10 cellular contexts compared by ENCODE assay signal in genomic region chr6:106069478-106069877, GRCh38. TPM values are rescaled to one million over a fixed set of nuclear protein-coding genes. Genes with fewer than 3 reads are reported as not detected.
DNase-seq lines count a peak whose midpoint lies in the region; ATAC-seq and TF ChIP-seq lines count a peak whose summit lies in the region.
"Had no signal": no experiment of that assay in that cellular context is flagged by ENCODE, and none has a peak within 500 bp of the region (broad histone marks: within the 10 kb centered on the region; RNA-seq: fewer than 3 reads in every experiment).

No MANE protein-coding gene starts in this region.

- no peaks in the 10 kb centered on the region for H3K27me3 ChIP-seq in adipocyte (replicated peaks; ENCODE audit: control insufficient read depth, insufficient read depth, low read length)
- H3K27me3 ChIP-seq in effector memory CD4-positive, alpha-beta T cell (replicated peaks; ENCODE audit: control insufficient read depth, insufficient read depth, low read length, poor library complexity, severe bottlenecking), result no peaks in the 10 kb centered on the region

- no peaks in the 10 kb centered on the region for H3K36me3 Mint-ChIP-seq in osteocyte (ENCODE audit: unreplicated experiment)

- H3K27ac ChIP-seq in effector memory CD4-positive, alpha-beta T cell (ENCODE audit: insufficient read depth, low read length, poor library complexity, severe bottlenecking), result no peak overlapping the region

- no peak for TF ChIP-seq CTCF in osteocyte (IDR thresholded peaks at IDR 0.05)

- H3K9me3 Mint-ChIP-seq in osteocyte (ENCODE audit: unreplicated experiment), result no peaks in the 10 kb centered on the region
- H3K9me3 Mint-ChIP-seq: H9 had no signal

- peaks cover 6% of the 10 kb centered on the region for H3K27me3 Mint-ChIP-seq in osteocyte (ENCODE audit: unreplicated experiment)

- intact Hi-C loops in left colon (cut with DNase I, micrococcal nuclease), result no loop called here

- H3K4me3 Mint-ChIP-seq in osteocyte (ENCODE audit: unreplicated experiment), result no peak overlapping the region
- H3K4me3 Mint-ChIP-seq: H9 had no signal

- ATAC-seq in left colon (peak; percentile 48), HG02852 (IDR thresholded peaks at IDR 0.05; ENCODE audit: unreplicated experiment) (no peak)

- H3K4me3 ChIP-seq in adipocyte (ENCODE audit: low read length), result no peak overlapping the region
- no peak overlapping the region for H3K4me3 ChIP-seq in effector memory CD4-positive, alpha-beta T cell (ENCODE audit: insufficient read depth, low read depth, low read length, poor library complexity, severe bottlenecking)

- peak; percentile 91 for DNase-seq in Caki2 (ENCODE audit: low read depth)
- DNase-seq in NCI-H1694 (lab: John Stamatoyannopoulos, UW), result peak; percentile 82
- peak; percentile 79 for DNase-seq in adipocyte (ENCODE audit: low read depth)
- DNase-seq in left colon, result no peak
- no peak for DNase-seq in osteocyte (ENCODE audit: extremely low spot score, unreplicated experiment)
- no peak for DNase-seq in NK-92 treated with Interleukin-12 subunit alpha and Interleukin-12 subunit beta, amount 100 ng/mL, for 24 hours (lab: John Stamatoyannopoulos, UW)
- DNase-seq in effector memory CD4-positive, alpha-beta T cell, result no peak
- DNase-seq: GF-D8, H9 had no signal

- H3K9ac ChIP-seq in adipocyte (ENCODE audit: low read length), result no peak overlapping the region

- H3K4me1 ChIP-seq in adipocyte (ENCODE audit: control insufficient read depth, insufficient read depth, low read length), result peaks cover 15% of the 10 kb centered on the region
- H3K4me1 ChIP-seq in effector memory CD4-positive, alpha-beta T cell (ENCODE audit: control insufficient read depth, insufficient read depth, low read length, poor library complexity, severe bottlenecking), result no peaks in the 10 kb centered on the region

- no peaks in the 10 kb centered on the region for H3K9me3 ChIP-seq in adipocyte (ENCODE audit: control insufficient read depth, low read length)
- no peaks in the 10 kb centered on the region for H3K9me3 ChIP-seq in effector memory CD4-positive, alpha-beta T cell (ENCODE audit: control insufficient read depth, low read length)

- no peaks in the 10 kb centered on the region for H3K36me3 ChIP-seq in adipocyte (ENCODE audit: control insufficient read depth, insufficient read depth, low read length, severe bottlenecking)
- H3K36me3 ChIP-seq in effector memory CD4-positive, alpha-beta T cell (ENCODE audit: control insufficient read depth, insufficient read depth, low read length), result no peaks in the 10 kb centered on the region

- in situ Hi-C loops in Caki2 (cut with HindIII; ENCODE audit: low pct_unique_long_range_greater_than_20kb, low sequenced_read_pairs), result no loop called here

- no peak overlapping the region for H3K27ac Mint-ChIP-seq in osteocyte (ENCODE audit: unreplicated experiment)
- H3K27ac Mint-ChIP-seq: H9 had no signal

- H3K4me1 Mint-ChIP-seq in osteocyte (ENCODE audit: unreplicated experiment), result peaks cover 15% of the 10 kb centered on the region

RNA-seq across cellular contexts. Expression of gene PRDM1, which starts 16.7 kb away (rescaled TPM):
- 0.37 and 1.1 TPM in 2 replicates for total RNA-seq in Caki2 (2014; rRNA removed; shearing (Covaris generic); ENCODE audit: low replicate concordance)
- 10 to 100 TPM; 16.6 to 25.9 TPM for total RNA-seq in left colon
- total RNA-seq in osteocyte, result 0.29 TPM in 1 of 2 replicates, not detected in the other

Comparison
In these comparisons a context has a peak if more than half of its experiments do, and no peak if none do; other contexts are left out.
1. DNase-seq: peak in Caki2 (single experiment), NCI-H1694 (single experiment) and adipocyte (single experiment); none in left colon (0 of 2), osteocyte (single experiment), NK-92 treated with Interleukin-12 subunit alpha and Interleukin-12 subunit beta, amount 100 ng/mL, for 24 hours (single experiment) and effector memory CD4-positive, alpha-beta T cell (0 of 3).